22 cellular contexts compared by ENCODE assay signal in genomic region chr3:129040039-129040336, GRCh38. TPM values are rescaled to one million over a fixed set of nuclear protein-coding genes. Genes with fewer than 3 reads are reported as not detected.
DNase-seq lines count a peak whose midpoint lies in the region; ATAC-seq and TF ChIP-seq lines count a peak whose summit lies in the region.
"Had no signal": no experiment of that assay in that cellular context is flagged by ENCODE, and none has a peak within 500 bp of the region (broad histone marks: within the 10 kb centered on the region; RNA-seq: fewer than 3 reads in every experiment).

No MANE protein-coding gene starts in this region.

- peak in 1 of 2 donors; percentile 12 for ATAC-seq in left cardiac atrium
- no peak for ATAC-seq in Right ventricle myocardium superior (ENCODE audit: poor library complexity)
- no peak for ATAC-seq in stimulated activated effector memory CD8-positive, alpha-beta T cell treated with anti-CD3 and anti-CD28 coated beads, Interleukin-12 subunit alpha, Interleukin-12 subunit beta, amount 100 ng/mL, for 72 hours
- no peak for ATAC-seq in GM21367 (IDR thresholded peaks at IDR 0.05; ENCODE audit: unreplicated experiment)
- ATAC-seq in HG03520 (IDR thresholded peaks at IDR 0.05; ENCODE audit: unreplicated experiment): no peak
- ATAC-seq: CD8-positive, alpha-beta T cell; HCT116 had no signal

- intact Hi-C loops in left cardiac atrium (cut with DNase I): no loop called here
- intact Hi-C loops in Right ventricle myocardium superior (cut with DNase I): no loop called here

- no peak for TF ChIP-seq CTCF in neural crest cell (conservative IDR thresholded peaks at IDR 0.05)

- no peaks in the 10 kb centered on the region for H3K27me3 Mint-ChIP-seq in neural crest cell (ENCODE audit: low read depth)
- peaks cover 3 to 13% (median 6%) of the 10 kb centered on the region in 3 donors for H3K27me3 Mint-ChIP-seq in immature natural killer cell (ENCODE audit: low read depth in 3 of 3)

- H3K27ac Mint-ChIP-seq in neural crest cell (ENCODE audit: unreplicated experiment) (peak overlapping the region; percentile 35), immature natural killer cell (peak overlapping the region in 1 of 6 donors; percentile 55)
- peak overlapping the region; percentile 45 for H3K27ac Mint-ChIP-seq in stimulated activated effector memory CD8-positive, alpha-beta T cell treated with anti-CD3 and anti-CD28 coated beads, Interleukin-12 subunit alpha, Interleukin-12 subunit beta, amount 100 ng/mL, for 72 hours
- H3K27ac Mint-ChIP-seq: CD8-positive, alpha-beta T cell; GM23338 had no signal

- peak; percentile 7 for DNase-seq in left cardiac atrium
- no peak for DNase-seq in Right ventricle myocardium superior
- DNase-seq in ecto neural progenitor cell (ENCODE audit: low spot score): peak; percentile 37
- no peak for DNase-seq in neural crest cell (ENCODE audit: low read depth, low spot score)
- DNase-seq in stimulated activated effector memory CD8-positive, alpha-beta T cell treated with anti-CD3 and anti-CD28 coated beads, Interleukin-12 subunit alpha, Interleukin-12 subunit beta, amount 100 ng/mL, for 72 hours (ENCODE audit: low spot score in 2 of 2): no peak
- no peak for DNase-seq in immature natural killer cell
- DNase-seq: C1 segment of cervical spinal cord; Caco-2; CD8-positive, alpha-beta T cell; IMR-90; KG1; MG63; NCI-H2029 treated with DMSO at 0.1 percent for 48 hours; NK-92 treated with Interleukin-12 subunit alpha and Interleukin-12 subunit beta, amount 100 ng/mL, for 24 hours had no signal

- H3K36me3 Mint-ChIP-seq in neural crest cell (ENCODE audit: low read depth): peaks cover 23% of the 10 kb centered on the region
- H3K36me3 Mint-ChIP-seq in stimulated activated effector memory CD8-positive, alpha-beta T cell treated with anti-CD3 and anti-CD28 coated beads, Interleukin-12 subunit alpha, Interleukin-12 subunit beta, amount 100 ng/mL, for 72 hours: no peaks in the 10 kb centered on the region
- H3K36me3 Mint-ChIP-seq in immature natural killer cell: no peaks in the 10 kb centered on the region
- H3K36me3 Mint-ChIP-seq: CD8-positive, alpha-beta T cell had no signal

- peaks cover 6% of the 10 kb centered on the region for H3K9me3 Mint-ChIP-seq in neural crest cell
- H3K9me3 Mint-ChIP-seq in stimulated activated effector memory CD8-positive, alpha-beta T cell treated with anti-CD3 and anti-CD28 coated beads, Interleukin-12 subunit alpha, Interleukin-12 subunit beta, amount 100 ng/mL, for 72 hours: no peaks in the 10 kb centered on the region
- no peaks in the 10 kb centered on the region for H3K9me3 Mint-ChIP-seq in immature natural killer cell
- H3K9me3 Mint-ChIP-seq: CD8-positive, alpha-beta T cell had no signal

- H3K4me3 Mint-ChIP-seq in neural crest cell (no peak overlapping the region), immature natural killer cell (no peak overlapping the region)
- no peak overlapping the region for H3K4me3 Mint-ChIP-seq in stimulated activated effector memory CD8-positive, alpha-beta T cell treated with anti-CD3 and anti-CD28 coated beads, Interleukin-12 subunit alpha, Interleukin-12 subunit beta, amount 100 ng/mL, for 72 hours
- H3K4me3 Mint-ChIP-seq: CD8-positive, alpha-beta T cell; GM23338 had no signal

- H3K4me1 Mint-ChIP-seq in neural crest cell (no peaks in the 10 kb centered on the region), immature natural killer cell (peaks cover 0 to 3% of the 10 kb centered on the region in 2 donors)
- H3K4me1 Mint-ChIP-seq in stimulated activated effector memory CD8-positive, alpha-beta T cell treated with anti-CD3 and anti-CD28 coated beads, Interleukin-12 subunit alpha, Interleukin-12 subunit beta, amount 100 ng/mL, for 72 hours: no peaks in the 10 kb centered on the region

RNA-seq across cellular contexts. Expression of gene GP9, which starts 20.6 kb away (rescaled TPM):
- total RNA-seq in left cardiac atrium (under 1 TPM in 1 of 2 donors, not detected in 1; 0.29 TPM), Right ventricle myocardium superior (not detected), neural crest cell (not detected in 2 replicates)
- 10 to 100 TPM in 1 of 3 donors, 1 to 10 TPM in 1, not detected in 1; 1.2 to 12.8 TPM for polyA plus RNA-seq in immature natural killer cell
- total RNA-seq: Caco-2; CD8-positive, alpha-beta T cell; GM23338; IMR-90; PC-9; Right ventricle myocardium inferior; RPMI7951; SJSA1 had no signal
- polyA plus RNA-seq: GM23338, IMR-90 had no signal

RNA-seq across cellular contexts. Expression of gene EFCC1, which starts 38.9 kb away (rescaled TPM):
- 1 to 10 TPM; 1.1 to 2.3 TPM for total RNA-seq in left cardiac atrium
- total RNA-seq in Right ventricle myocardium superior: 2.4 TPM
- 10.7 and 11.8 TPM in 2 replicates for total RNA-seq in neural crest cell
- under 1 TPM; 0.55 to 0.80 (median 0.58) TPM for polyA plus RNA-seq in immature natural killer cell
- total RNA-seq: GM23338, IMR-90, RPMI7951 had no signal
- polyA plus RNA-seq: GM23338, IMR-90 had no signal

RNA-seq across cellular contexts. Expression of gene CFAP92, which starts 46.1 kb away (rescaled TPM):
- total RNA-seq in left cardiac atrium (under 1 TPM; 0.29 to 0.73 TPM), Right ventricle myocardium superior (not detected), neural crest cell (8.7 and 8.8 TPM in 2 replicates)
- not detected for polyA plus RNA-seq in immature natural killer cell
- total RNA-seq: IMR-90 had no signal
- polyA plus RNA-seq: IMR-90 had no signal

Comparison
In these comparisons a context has a peak if more than half of its experiments do, and no peak if none do; other contexts are left out.
1. DNase-seq: peak in left cardiac atrium (single experiment) and ecto neural progenitor cell (single experiment); none in Right ventricle myocardium superior (single experiment), neural crest cell (single experiment), stimulated activated effector memory CD8-positive, alpha-beta T cell treated with anti-CD3 and anti-CD28 coated beads, Interleukin-12 subunit alpha, Interleukin-12 subunit beta, amount 100 ng/mL, for 72 hours (0 of 2) and immature natural killer cell (0 of 3).